Comparison of ENCODE assay signal across 9 cellular contexts in genomic region chr2:98468621-98469236, GRCh38. TPM values are rescaled to one million over a fixed set of nuclear protein-coding genes. Genes with fewer than 3 reads are reported as not detected.
DNase-seq lines count a peak whose midpoint lies in the region; ATAC-seq and TF ChIP-seq lines count a peak whose summit lies in the region.
"Had no signal": no experiment of that assay in that cellular context is flagged by ENCODE, and none has a peak within 500 bp of the region (broad histone marks: within the 10 kb centered on the region; RNA-seq: fewer than 3 reads in every experiment).

No MANE protein-coding gene starts in this region.

- H3K4me1 Mint-ChIP-seq in activated T-cell treated with anti-CD3 and anti-CD28 coated beads, Interleukin-2, amount 50 U/mL, for 4 hours (ENCODE audit: low read depth): peaks cover 96% of the 10 kb centered on the region

- ATAC-seq in activated CD4-positive, CD25-positive, alpha-beta regulatory T cell treated with anti-CD3 and anti-CD28 coated beads, Interleukin-2, amount 50 U/mL, for 24 hours: peak; percentile 36 to 47
- ATAC-seq in HG03175 (IDR thresholded peaks at IDR 0.05; ENCODE audit: unreplicated experiment) (peak; percentile 20), SK-N-SH treated with all-trans-retinoic acid at 6 μM for 48 hours (no peak)
- ATAC-seq in activated T-cell treated with anti-CD3 and anti-CD28 coated beads, Interleukin-2, amount 50 U/mL, for 4 hours: peak; percentile 50
- ATAC-seq: pancreas had no signal

- peaks cover 6% of the 10 kb centered on the region for H3K36me3 Mint-ChIP-seq in activated T-cell treated with anti-CD3 and anti-CD28 coated beads, Interleukin-2, amount 50 U/mL, for 4 hours (ENCODE audit: insufficient read depth)

- no peaks in the 10 kb centered on the region for H3K27me3 Mint-ChIP-seq in activated T-cell treated with anti-CD3 and anti-CD28 coated beads, Interleukin-2, amount 50 U/mL, for 4 hours (ENCODE audit: low read depth)

- no peak overlapping the region for H3K4me3 Mint-ChIP-seq in activated T-cell treated with anti-CD3 and anti-CD28 coated beads, Interleukin-2, amount 50 U/mL, for 4 hours

- H3K9me3 Mint-ChIP-seq in activated T-cell treated with anti-CD3 and anti-CD28 coated beads, Interleukin-2, amount 50 U/mL, for 4 hours: no peaks in the 10 kb centered on the region

- no peak for DNase-seq in activated CD4-positive, CD25-positive, alpha-beta regulatory T cell (lab: John Stamatoyannopoulos, UW)
- peak; percentile 40 for DNase-seq in activated T-cell treated with anti-CD3 and anti-CD28 coated beads, Interleukin-2, amount 50 U/mL, for 4 hours
- peak; percentile 76 for DNase-seq in stimulated activated CD8-positive, alpha-beta memory T cell treated with anti-CD3 and anti-CD28 coated beads, Interleukin-4, amount 100 ng/mL, for 48 hours
- DNase-seq in NCI-H1092 treated with DMSO at 0.1 percent for 48 hours (lab: John Stamatoyannopoulos, UW): no peak
- DNase-seq in NCI-H2196 treated with DMSO at 0.1 percent for 48 hours (lab: John Stamatoyannopoulos, UW; ENCODE audit: unreplicated experiment): no peak

TF ChIP-seq in SK-N-SH treated with all-trans-retinoic acid at 6 μM for 48 hours, 23 proteins besides CTCF, POLR2A, EP300 and RAD21:
- TF ChIP-seq RARB (CRISPR knock-in tag; IDR thresholded peaks at IDR 0.05) (no peak), GLIS3 (CRISPR knock-in tag; IDR thresholded peaks at IDR 0.05) (no peak), ZC3H10 (CRISPR knock-in tag; IDR thresholded peaks at IDR 0.05) (no peak), OSR1 (CRISPR knock-in tag; IDR thresholded peaks at IDR 0.05) (no peak), TCF4 (CRISPR knock-in tag; IDR thresholded peaks at IDR 0.05; ENCODE audit: borderline replicate concordance) (no peak), PPARA (CRISPR knock-in tag; IDR thresholded peaks at IDR 0.05; ENCODE audit: borderline replicate concordance) (no peak), TSHZ2 (CRISPR knock-in tag; IDR thresholded peaks at IDR 0.05) (no peak), ISL1 (CRISPR knock-in tag; IDR thresholded peaks at IDR 0.05) (no peak), ARNTL (CRISPR knock-in tag; IDR thresholded peaks at IDR 0.05; ENCODE audit: borderline replicate concordance, low read depth) (no peak), ZNF8 (CRISPR knock-in tag; IDR thresholded peaks at IDR 0.05) (no peak), SNAI2 (CRISPR knock-in tag; IDR thresholded peaks at IDR 0.05) (no peak), ZNF70 (CRISPR knock-in tag; IDR thresholded peaks at IDR 0.05) (no peak), ZFP30 (CRISPR knock-in tag; IDR thresholded peaks at IDR 0.05) (no peak), ZNF565 (CRISPR knock-in tag; conservative IDR thresholded peaks at IDR 0.05; ENCODE audit: low read depth) (no peak), POU6F1 (CRISPR knock-in tag; IDR thresholded peaks at IDR 0.05; ENCODE audit: borderline replicate concordance, low read depth) (no peak), TOX (CRISPR knock-in tag; IDR thresholded peaks at IDR 0.05; ENCODE audit: borderline replicate concordance) (no peak), PATZ1 (CRISPR knock-in tag; IDR thresholded peaks at IDR 0.05; ENCODE audit: borderline replicate concordance) (no peak)

RNA-seq across cellular contexts. Expression of gene INPP4A, which starts 24.1 kb away (rescaled TPM):
- 10 to 100 TPM; 17.3 to 24.0 (median 17.3) TPM for total RNA-seq in activated T-cell treated with anti-CD3 and anti-CD28 coated beads, Interleukin-2, amount 50 U/mL, for 4 hours

Comparison
In these comparisons a context has a peak if more than half of its experiments do, and no peak if none do; other contexts are left out.
1. DNase-seq: peak in activated T-cell treated with anti-CD3 and anti-CD28 coated beads, Interleukin-2, amount 50 U/mL, for 4 hours (single experiment) and stimulated activated CD8-positive, alpha-beta memory T cell treated with anti-CD3 and anti-CD28 coated beads, Interleukin-4, amount 100 ng/mL, for 48 hours (single experiment); none in activated CD4-positive, CD25-positive, alpha-beta regulatory T cell (0 of 4), NCI-H1092 treated with DMSO at 0.1 percent for 48 hours (single experiment) and NCI-H2196 treated with DMSO at 0.1 percent for 48 hours (single experiment).